ENCODE assay signal across 1 cellular context in genomic region chr3:42581400-42581708, GRCh38.
TF ChIP-seq lines count a peak whose summit lies in the region.

No MANE protein-coding gene starts in this region.

TF ChIP-seq in H1, 55 proteins besides CTCF, POLR2A, EP300 and RAD21:
- TF ChIP-seq RXRA (IDR thresholded peaks at IDR 0.05; ENCODE audit: insufficient read depth, low read depth, low read length) (no peak), SIN3A (conservative IDR thresholded peaks at IDR 0.05 in 1 of 2, IDR thresholded peaks at IDR 0.05 in 1 of 2; ENCODE audit: low read depth in 1 of 2, low read length in 2 of 2) (0 out of 4 replicates have a peak, but pooled peaks of 1 of the 2 experiments have one; percentile 9)
